ENCODE assay signal across 28 cellular contexts in genomic region chr4:2545321-2546013, GRCh38.
"Had no signal": no experiment of that assay in that cellular context is flagged by ENCODE, and none has a peak within 500 bp of the region (broad histone marks: within the 10 kb centered on the region; RNA-seq: fewer than 3 reads in every experiment).

No MANE protein-coding gene starts in this region.

- H3K4me2 ChIP-seq: neural progenitor cell had no signal

- H3K4me1 ChIP-seq: ascending aorta, colonic mucosa, neural progenitor cell, upper lobe of right lung had no signal

- H3K27ac Mint-ChIP-seq: activated B cell treated with CpG ODN at 0.5 μM for 24 hours; activated CD4-positive, alpha-beta T cell treated with anti-CD3 and anti-CD28 coated beads for 36 hours; activated naive CD4-positive, alpha-beta T cell treated with anti-CD3 and anti-CD28 coated beads, Interleukin-2, amount 50 U/mL, for 24 hours; activated T-helper 1 cell treated with anti-CD3 and anti-CD28 coated beads, Interleukin-12 subunit alpha, Interleukin-12 subunit beta, Interleukin-2, Interleukin-4 antibody, amounts not matched to agents 30 ng/mL and 10 ng/mL and 1 ng/mL, durations not matched to agents 14 hours and 24 hours and 36 hours; mesothelial cell of epicardium; neural progenitor cell had no signal

- DNase-seq: activated B cell treated with CpG ODN at 0.5 μM for 24 hours; activated CD4-positive, alpha-beta T cell treated with anti-CD3 and anti-CD28 coated beads for 36 hours; activated CD4-positive, alpha-beta T cell treated with anti-CD3 and anti-CD28 coated beads, Interleukin-2, amount 50 U/mL, for 48 hours; activated CD8-positive, alpha-beta memory T cell treated with anti-CD3 and anti-CD28 coated beads, Interleukin-2, amount 50 U/mL, for 48 hours; activated gamma-delta T cell; brain microvascular endothelial cell; colonic mucosa; foreskin melanocyte; kidney; naive thymus-derived CD8-positive, alpha-beta T cell; retina; stimulated activated CD4-positive, alpha-beta T cell treated with anti-CD3 and anti-CD28 coated beads, Interleukin-4, amount 100 ng/mL, for 1 hour; stimulated activated naive CD4-positive, alpha-beta T cell treated with Interleukin-2 at 50 U/mL for 16 hours; T-helper 1 cell; T-helper 9 cell; upper lobe of right lung had no signal

- H3K9me3 Mint-ChIP-seq: activated B cell treated with CpG ODN at 0.5 μM for 24 hours; activated naive CD4-positive, alpha-beta T cell treated with anti-CD3 and anti-CD28 coated beads, Interleukin-2, amount 50 U/mL, for 24 hours; activated T-helper 1 cell treated with anti-CD3 and anti-CD28 coated beads, Interleukin-12 subunit alpha, Interleukin-12 subunit beta, Interleukin-2, Interleukin-4 antibody, amounts not matched to agents 30 ng/mL and 10 ng/mL and 1 ng/mL, durations not matched to agents 14 hours and 24 hours and 36 hours; central memory CD8-positive, alpha-beta T cell had no signal

- H3K4me3 ChIP-seq: ascending aorta, colonic mucosa, lung, neural progenitor cell, spleen, thoracic aorta, upper lobe of right lung had no signal

- ATAC-seq: left lobe of liver; naive thymus-derived CD8-positive, alpha-beta T cell; upper lobe of right lung had no signal

- H3K4me1 Mint-ChIP-seq: mesothelial cell of epicardium, neural progenitor cell had no signal

- H3K27me3 Mint-ChIP-seq: activated B cell treated with CpG ODN at 0.5 μM for 24 hours; activated CD4-positive, alpha-beta T cell treated with anti-CD3 and anti-CD28 coated beads for 36 hours; activated naive CD4-positive, alpha-beta T cell treated with anti-CD3 and anti-CD28 coated beads, Interleukin-2, amount 50 U/mL, for 24 hours; central memory CD8-positive, alpha-beta T cell; naive thymus-derived CD8-positive, alpha-beta T cell; progenitor cell of endocrine pancreas had no signal

- H3K9ac ChIP-seq: neural progenitor cell had no signal

- H3K27ac ChIP-seq: ascending aorta, brain microvascular endothelial cell, colonic mucosa, epithelial cell of prostate, neural progenitor cell, spleen, thoracic aorta, upper lobe of right lung had no signal

- H3K4me3 Mint-ChIP-seq: activated B cell treated with CpG ODN at 0.5 μM for 24 hours; activated CD4-positive, alpha-beta T cell treated with anti-CD3 and anti-CD28 coated beads for 36 hours; activated T-helper 1 cell treated with anti-CD3 and anti-CD28 coated beads, Interleukin-12 subunit alpha, Interleukin-12 subunit beta, Interleukin-2, Interleukin-4 antibody, amounts not matched to agents 30 ng/mL and 10 ng/mL and 1 ng/mL, durations not matched to agents 14 hours and 24 hours and 36 hours; central memory CD8-positive, alpha-beta T cell; mesothelial cell of epicardium; naive thymus-derived CD8-positive, alpha-beta T cell; neural progenitor cell had no signal

- H3K36me3 ChIP-seq: ascending aorta, brain microvascular endothelial cell, colonic mucosa, neural progenitor cell, thoracic aorta, upper lobe of right lung had no signal

- H3K27me3 ChIP-seq: ascending aorta, brain microvascular endothelial cell, colonic mucosa, neural progenitor cell, spleen, upper lobe of right lung had no signal

- H3K9me3 ChIP-seq: ascending aorta, colonic mucosa, spleen, thoracic aorta, upper lobe of right lung had no signal

- H2AFZ ChIP-seq: neural progenitor cell had no signal
